Comparison of ENCODE assay signal across 7 cellular contexts in the genomic region with DNA sequence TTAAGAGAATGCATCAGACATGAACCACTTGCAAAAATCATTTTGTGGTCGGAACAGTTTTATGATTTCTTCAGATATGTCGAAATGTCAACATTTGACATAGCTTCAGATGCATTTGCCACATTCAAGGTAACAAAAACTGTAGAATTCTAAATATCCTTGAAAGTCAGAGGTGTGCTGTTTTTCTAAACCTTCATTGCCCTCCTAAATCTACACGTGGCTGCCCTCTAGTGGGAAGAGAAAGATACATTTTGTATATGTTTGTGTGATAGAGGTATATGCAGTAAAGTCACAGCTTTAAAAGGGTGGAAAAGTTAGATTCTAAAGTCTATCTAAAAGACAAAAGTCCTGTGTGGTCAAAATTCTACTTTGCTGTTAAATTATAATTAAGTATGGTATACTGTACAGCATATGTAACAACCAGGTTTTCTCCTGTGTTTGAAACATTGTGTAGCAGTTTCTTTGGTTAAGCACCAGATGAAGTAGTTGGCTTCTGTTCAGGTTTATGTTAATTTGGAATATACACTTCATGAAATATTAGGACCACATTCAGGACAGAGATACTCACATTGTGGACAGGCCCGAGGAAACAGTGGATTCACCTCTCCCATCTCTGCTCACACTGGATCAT.
DNase-seq lines count a peak whose midpoint lies in the region; ATAC-seq, FAIRE-seq and TF ChIP-seq lines count a peak whose summit lies in the region.

No MANE protein-coding gene starts in this region.

- peaks cover 3% of the 10 kb centered on the region; the same call in 1 of the 2 replicates for H4K20me1 ChIP-seq in DND-41 (ENCODE audit: insufficient read depth, low read length)

- intact Hi-C loops in upper lobe of right lung (cut with DNase I): no loop called here

- no peak overlapping the region for H3K9ac ChIP-seq in DND-41 (ENCODE audit: low read depth, low read length)

- H3K4me1 ChIP-seq in DND-41 (ENCODE audit: insufficient read depth, low read length) (no peaks in the 10 kb centered on the region), upper lobe of right lung (peaks cover 22% of the 10 kb centered on the region)

- no peaks in the 10 kb centered on the region; the same call in 1 of the 2 replicates for H3K79me2 ChIP-seq in DND-41 (ENCODE audit: insufficient read depth, low read length)

- no peak overlapping the region for H3K4me2 ChIP-seq in DND-41 (ENCODE audit: insufficient read depth, low read length)

- no peak overlapping the region for H3K27ac ChIP-seq in DND-41 (ENCODE audit: low read length)
- H3K27ac ChIP-seq in upper lobe of right lung: no peak overlapping the region

- peak; percentile 74 for FAIRE-seq in RCC 7860 (lab: Jason Lieb, UNC)

- H2AFZ ChIP-seq in DND-41 (ENCODE audit: low read depth, low read length): no peak overlapping the region

- H3K27me3 ChIP-seq in DND-41 (ENCODE audit: insufficient read depth, low read length, poor library complexity) (no peaks in the 10 kb centered on the region), upper lobe of right lung (no peaks in the 10 kb centered on the region)

- ATAC-seq in DND-41 (ENCODE audit: insufficient read depth, low read depth) (peak; percentile 86), HG03025 (IDR thresholded peaks at IDR 0.05; ENCODE audit: low FRiP score, unreplicated experiment) (peak; percentile 54), upper lobe of right lung (peak; percentile 65), HG03280 (IDR thresholded peaks at IDR 0.05; ENCODE audit: unreplicated experiment) (no peak)

- H3K36me3 ChIP-seq in DND-41 (ENCODE audit: insufficient read depth, low read length): peaks cover 47% of the 10 kb centered on the region
- H3K36me3 ChIP-seq in upper lobe of right lung: peaks cover 33% of the 10 kb centered on the region

- H3K4me3 ChIP-seq in DND-41 (ENCODE audit: low read depth in 1 of 2, low read length in 2 of 2) (no peak overlapping the region), astrocyte of the spinal cord (ENCODE audit: low read depth, low read length) (no peak overlapping the region), upper lobe of right lung (no peak overlapping the region)

- H3K9me3 ChIP-seq in DND-41 (ENCODE audit: insufficient read depth, low read length, severe bottlenecking) (no peaks in the 10 kb centered on the region), upper lobe of right lung (no peaks in the 10 kb centered on the region)

- peak; percentile 71 for TF ChIP-seq CTCF in DND-41 (IDR thresholded peaks at IDR 0.05; ENCODE audit: borderline replicate concordance, extremely low read depth, low read length, poor library complexity, severe bottlenecking)
- TF ChIP-seq CTCF in astrocyte of the spinal cord (IDR thresholded peaks at IDR 0.05; ENCODE audit: low read depth, low read length): peak; percentile 53
- TF ChIP-seq CTCF in upper lobe of right lung (IDR thresholded peaks at IDR 0.05): peak; percentile 63

- in situ Hi-C loops in astrocyte of the spinal cord (cut with HindIII; ENCODE audit: low sequenced_read_pairs): no loop called here

- DNase-seq in DND-41 (peak; percentile 44), RCC 7860 (ENCODE audit: low spot score) (peak; percentile 53), astrocyte of the spinal cord (ENCODE audit: low read depth, low spot score) (peak; percentile 70), kidney tubule cell (ENCODE audit: low spot score) (peak; percentile 66), upper lobe of right lung (no peak)
